1 cellular context compared by ENCODE assay signal in the genomic region with DNA sequence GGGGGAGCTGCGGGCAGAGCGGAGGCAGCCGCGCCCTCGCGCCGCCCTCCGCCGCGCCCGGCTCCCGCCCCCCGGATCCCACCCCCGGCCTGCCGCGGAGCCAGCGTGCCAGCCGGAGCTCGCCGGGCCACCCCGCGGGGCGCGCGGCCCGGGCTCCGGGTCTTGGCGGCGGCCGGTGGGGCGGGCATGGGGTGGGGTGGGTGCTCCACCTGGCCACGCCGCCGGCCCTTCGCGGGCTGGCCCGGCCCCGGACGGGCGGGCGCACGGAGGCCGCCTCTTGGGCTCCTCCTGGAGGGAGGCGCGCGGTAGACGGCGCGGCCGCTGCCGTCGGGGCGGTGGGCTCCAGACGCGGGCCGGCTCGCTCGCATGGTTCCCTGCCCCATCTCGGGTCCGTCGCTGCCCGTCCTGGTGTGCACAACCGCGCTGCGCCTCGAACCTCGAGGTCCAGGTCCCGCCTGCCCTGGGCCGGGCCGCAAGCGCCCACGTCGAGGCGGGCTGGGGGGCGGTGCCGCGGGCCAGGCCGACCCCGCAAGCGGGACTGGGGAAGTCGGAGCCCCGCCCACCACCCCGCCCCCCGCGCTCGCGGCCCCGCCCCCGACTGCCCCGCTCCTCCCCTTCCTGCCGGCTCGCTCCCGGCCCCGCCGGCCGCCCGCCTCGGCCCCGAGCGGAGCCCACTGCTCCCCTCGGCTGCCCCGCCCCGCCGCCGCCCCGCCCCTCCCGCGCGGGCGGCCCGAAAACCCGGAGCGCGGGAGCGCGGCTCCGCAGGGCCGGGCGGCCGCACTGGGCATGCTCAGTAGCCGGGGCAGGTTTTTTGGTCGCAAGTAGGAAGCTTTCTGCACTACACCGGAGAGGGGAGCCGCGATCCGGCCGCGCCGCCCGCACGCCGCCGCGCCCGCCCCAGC.
TF ChIP-seq lines count a peak whose summit lies in the region.

A gene with protein sequence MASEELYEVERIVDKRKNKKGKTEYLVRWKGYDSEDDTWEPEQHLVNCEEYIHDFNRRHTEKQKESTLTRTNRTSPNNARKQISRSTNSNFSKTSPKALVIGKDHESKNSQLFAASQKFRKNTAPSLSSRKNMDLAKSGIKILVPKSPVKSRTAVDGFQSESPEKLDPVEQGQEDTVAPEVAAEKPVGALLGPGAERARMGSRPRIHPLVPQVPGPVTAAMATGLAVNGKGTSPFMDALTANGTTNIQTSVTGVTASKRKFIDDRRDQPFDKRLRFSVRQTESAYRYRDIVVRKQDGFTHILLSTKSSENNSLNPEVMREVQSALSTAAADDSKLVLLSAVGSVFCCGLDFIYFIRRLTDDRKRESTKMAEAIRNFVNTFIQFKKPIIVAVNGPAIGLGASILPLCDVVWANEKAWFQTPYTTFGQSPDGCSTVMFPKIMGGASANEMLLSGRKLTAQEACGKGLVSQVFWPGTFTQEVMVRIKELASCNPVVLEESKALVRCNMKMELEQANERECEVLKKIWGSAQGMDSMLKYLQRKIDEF (plus strand): TSS at position 814 of the 902 bp plus-strand sequence. CDS start 380 bp downstream, outside the sequence.

TF ChIP-seq in HepG2, 621 proteins besides CTCF, POLR2A, EP300 and RAD21 (continued from another document and continues in another):
- TF ChIP-seq, protein P1, sequence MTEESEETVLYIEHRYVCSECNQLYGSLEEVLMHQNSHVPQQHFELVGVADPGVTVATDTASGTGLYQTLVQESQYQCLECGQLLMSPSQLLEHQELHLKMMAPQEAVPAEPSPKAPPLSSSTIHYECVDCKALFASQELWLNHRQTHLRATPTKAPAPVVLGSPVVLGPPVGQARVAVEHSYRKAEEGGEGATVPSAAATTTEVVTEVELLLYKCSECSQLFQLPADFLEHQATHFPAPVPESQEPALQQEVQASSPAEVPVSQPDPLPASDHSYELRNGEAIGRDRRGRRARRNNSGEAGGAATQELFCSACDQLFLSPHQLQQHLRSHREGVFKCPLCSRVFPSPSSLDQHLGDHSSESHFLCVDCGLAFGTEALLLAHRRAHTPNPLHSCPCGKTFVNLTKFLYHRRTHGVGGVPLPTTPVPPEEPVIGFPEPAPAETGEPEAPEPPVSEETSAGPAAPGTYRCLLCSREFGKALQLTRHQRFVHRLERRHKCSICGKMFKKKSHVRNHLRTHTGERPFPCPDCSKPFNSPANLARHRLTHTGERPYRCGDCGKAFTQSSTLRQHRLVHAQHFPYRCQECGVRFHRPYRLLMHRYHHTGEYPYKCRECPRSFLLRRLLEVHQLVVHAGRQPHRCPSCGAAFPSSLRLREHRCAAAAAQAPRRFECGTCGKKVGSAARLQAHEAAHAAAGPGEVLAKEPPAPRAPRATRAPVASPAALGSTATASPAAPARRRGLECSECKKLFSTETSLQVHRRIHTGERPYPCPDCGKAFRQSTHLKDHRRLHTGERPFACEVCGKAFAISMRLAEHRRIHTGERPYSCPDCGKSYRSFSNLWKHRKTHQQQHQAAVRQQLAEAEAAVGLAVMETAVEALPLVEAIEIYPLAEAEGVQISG (CRISPR knock-in tag; IDR thresholded peaks at IDR 0.05), result peak; percentile 58
- TF ChIP-seq ZSCAN31 (CRISPR knock-in tag; IDR thresholded peaks at IDR 0.05; ENCODE audit: low read depth) (no peak), ZNF543 (CRISPR knock-in tag; IDR thresholded peaks at IDR 0.05) (no peak; the same call in 1 of the 2 replicates), ZSCAN21 (CRISPR knock-in tag; IDR thresholded peaks at IDR 0.05; ENCODE audit: borderline replicate concordance) (peak; percentile 73; the same call in 1 of the 2 replicates), ZNF556 (CRISPR knock-in tag; IDR thresholded peaks at IDR 0.05; ENCODE audit: borderline replicate concordance) (no peak), MAFK (conservative IDR thresholded peaks at IDR 0.05 in 1 of 2, IDR thresholded peaks at IDR 0.05 in 1 of 2; ENCODE audit: low read length in 2 of 2) (no peak), ZNF572 (CRISPR knock-in tag; IDR thresholded peaks at IDR 0.05) (no peak), ZNF468 (CRISPR knock-in tag; IDR thresholded peaks at IDR 0.05) (no peak), HBP1 (CRISPR knock-in tag; IDR thresholded peaks at IDR 0.05; ENCODE audit: low read depth) (0 out of 2 replicates have a peak, but pooled peaks have one; percentile 61), SNAPC2 (CRISPR knock-in tag; IDR thresholded peaks at IDR 0.05) (no peak), ZSCAN12 (CRISPR knock-in tag; IDR thresholded peaks at IDR 0.05) (no peak), SKI (IDR thresholded peaks at IDR 0.05; ENCODE audit: partially characterized antibody) (peak; percentile 55), TBL1XR1 (IDR thresholded peaks at IDR 0.05; ENCODE audit: borderline replicate concordance, low read length, partially characterized antibody) (no peak), POGK (CRISPR knock-in tag; conservative IDR thresholded peaks at IDR 0.05) (no peak; the same call in 1 of the 2 replicates), ZBTB33 (CRISPR knock-in tag; IDR thresholded peaks at IDR 0.05) (no peak), ISL2 (CRISPR knock-in tag; IDR thresholded peaks at IDR 0.05) (no peak), ATF7 (IDR thresholded peaks at IDR 0.05) (no peak), ATF7 (CRISPR knock-in tag; IDR thresholded peaks at IDR 0.05) (no peak), MNT (IDR thresholded peaks at IDR 0.05) (no peak), MED13 (CRISPR knock-in tag; IDR thresholded peaks at IDR 0.05) (no peak), ZNF383 (CRISPR knock-in tag; IDR thresholded peaks at IDR 0.05; ENCODE audit: borderline replicate concordance) (no peak), HNRNPK (IDR thresholded peaks at IDR 0.05; ENCODE audit: low read depth, low read length, poor library complexity, severe bottlenecking) (peak; percentile 17), ZNF354B (CRISPR knock-in tag; IDR thresholded peaks at IDR 0.05) (no peak), GFI1 (CRISPR knock-in tag; IDR thresholded peaks at IDR 0.05; ENCODE audit: borderline replicate concordance) (no peak), MIER3 (CRISPR knock-in tag; IDR thresholded peaks at IDR 0.05; ENCODE audit: borderline replicate concordance) (no peak), ZNF746 (CRISPR knock-in tag; IDR thresholded peaks at IDR 0.05) (peak; percentile 52; the same call in 1 of the 2 replicates), ATM (IDR thresholded peaks at IDR 0.05; ENCODE audit: borderline replicate concordance) (no peak), ZBTB20 (CRISPR knock-in tag; IDR thresholded peaks at IDR 0.05; ENCODE audit: borderline replicate concordance, low read depth) (no peak), ZNF430 (CRISPR knock-in tag; IDR thresholded peaks at IDR 0.05) (no peak; the same call in 1 of the 2 replicates), ERF (CRISPR knock-in tag; IDR thresholded peaks at IDR 0.05) (no peak; the same call in 1 of the 2 replicates), SAFB2 (CRISPR knock-in tag; IDR thresholded peaks at IDR 0.05; ENCODE audit: borderline replicate concordance, low read depth) (peak; percentile 66), SIX4 (CRISPR knock-in tag; IDR thresholded peaks at IDR 0.05) (no peak), CHD2 (IDR thresholded peaks at IDR 0.05; ENCODE audit: low read depth, low read length) (no peak), CREB1 (IDR thresholded peaks at IDR 0.05) (no peak), CREB1 (CRISPR knock-in tag; IDR thresholded peaks at IDR 0.05) (no peak)
- TF ChIP-seq, protein P2, sequence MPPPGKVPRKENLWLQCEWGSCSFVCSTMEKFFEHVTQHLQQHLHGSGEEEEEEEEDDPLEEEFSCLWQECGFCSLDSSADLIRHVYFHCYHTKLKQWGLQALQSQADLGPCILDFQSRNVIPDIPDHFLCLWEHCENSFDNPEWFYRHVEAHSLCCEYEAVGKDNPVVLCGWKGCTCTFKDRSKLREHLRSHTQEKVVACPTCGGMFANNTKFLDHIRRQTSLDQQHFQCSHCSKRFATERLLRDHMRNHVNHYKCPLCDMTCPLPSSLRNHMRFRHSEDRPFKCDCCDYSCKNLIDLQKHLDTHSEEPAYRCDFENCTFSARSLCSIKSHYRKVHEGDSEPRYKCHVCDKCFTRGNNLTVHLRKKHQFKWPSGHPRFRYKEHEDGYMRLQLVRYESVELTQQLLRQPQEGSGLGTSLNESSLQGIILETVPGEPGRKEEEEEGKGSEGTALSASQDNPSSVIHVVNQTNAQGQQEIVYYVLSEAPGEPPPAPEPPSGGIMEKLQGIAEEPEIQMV (CRISPR knock-in tag; IDR thresholded peaks at IDR 0.05; ENCODE audit: low read depth), result no peak
- TF ChIP-seq, protein P3, sequence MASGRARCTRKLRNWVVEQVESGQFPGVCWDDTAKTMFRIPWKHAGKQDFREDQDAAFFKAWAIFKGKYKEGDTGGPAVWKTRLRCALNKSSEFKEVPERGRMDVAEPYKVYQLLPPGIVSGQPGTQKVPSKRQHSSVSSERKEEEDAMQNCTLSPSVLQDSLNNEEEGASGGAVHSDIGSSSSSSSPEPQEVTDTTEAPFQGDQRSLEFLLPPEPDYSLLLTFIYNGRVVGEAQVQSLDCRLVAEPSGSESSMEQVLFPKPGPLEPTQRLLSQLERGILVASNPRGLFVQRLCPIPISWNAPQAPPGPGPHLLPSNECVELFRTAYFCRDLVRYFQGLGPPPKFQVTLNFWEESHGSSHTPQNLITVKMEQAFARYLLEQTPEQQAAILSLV (CRISPR knock-in tag; IDR thresholded peaks at IDR 0.05; ENCODE audit: borderline replicate concordance), result no peak; the same call in 1 of the 2 replicates
- TF ChIP-seq, protein P4, sequence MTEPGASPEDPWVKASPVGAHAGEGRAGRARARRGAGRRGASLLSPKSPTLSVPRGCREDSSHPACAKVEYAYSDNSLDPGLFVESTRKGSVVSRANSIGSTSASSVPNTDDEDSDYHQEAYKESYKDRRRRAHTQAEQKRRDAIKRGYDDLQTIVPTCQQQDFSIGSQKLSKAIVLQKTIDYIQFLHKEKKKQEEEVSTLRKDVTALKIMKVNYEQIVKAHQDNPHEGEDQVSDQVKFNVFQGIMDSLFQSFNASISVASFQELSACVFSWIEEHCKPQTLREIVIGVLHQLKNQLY (CRISPR knock-in tag; IDR thresholded peaks at IDR 0.05), result no peak
